Comparison of ENCODE assay signal across 23 cellular contexts in genomic region chrX:139542652-139543051, GRCh38. TPM values are rescaled to one million over a fixed set of nuclear protein-coding genes. Genes with fewer than 3 reads are reported as not detected.
A peak's percentile ranks its signal among the peaks of the same experiment; 100 is the strongest.
DNase-seq lines count a peak whose midpoint lies in the region; ATAC-seq, FAIRE-seq and TF ChIP-seq lines count a peak whose summit lies in the region.
"Had no signal": no experiment of that assay in that cellular context is flagged by ENCODE, and none has a peak within 500 bp of the region (broad histone marks: within the 10 kb centered on the region; RNA-seq: fewer than 3 reads in every experiment).

No MANE protein-coding gene starts in this region.

- DNase-seq in GM18507 (ENCODE audit: extremely low spot score, insufficient read length, low read depth) (no peak), left lobe of liver (ENCODE audit: low spot score) (peak; percentile 49), GM03348 (ENCODE audit: low spot score) (no peak)
- no peak for DNase-seq in activated naive CD4-positive, alpha-beta T cell treated with Interleukin-2 at 50 U/mL for 16 hours
- no peak for DNase-seq in stimulated activated CD4-positive, alpha-beta T cell treated with anti-CD3 and anti-CD28 coated beads, Interleukin-12 subunit alpha, Interleukin-12 subunit beta, amount 100 ng/mL, for 4 hours
- DNase-seq: AML-193; Caco-2; Calu3; CD4-positive, alpha-beta T cell; CD8-positive, alpha-beta T cell; DMS79 treated with DMSO at 0.1 percent for 48 hours; GF-D8 had no signal

- H3K27ac ChIP-seq in 22Rv1 = peak overlapping the region; percentile 78; the same call in 1 of the 2 replicates
- H3K27ac ChIP-seq: A549; BLaER1 treated with 17β-estradiol and CSF1 and Interleukin-3, amounts not matched to agents 10 nM and 100 nM; C4-2B had no signal

- peak; percentile 62 for ATAC-seq in left lobe of liver
- ATAC-seq: A549; CD8-positive, alpha-beta T cell; GM12878 had no signal

- TF ChIP-seq CTCF in 22Rv1 (IDR thresholded peaks at IDR 0.05) = no peak

- peak; percentile 21 for FAIRE-seq in GM18507 (lab: Jason Lieb, UNC)
- FAIRE-seq: A549, D721Med, G401.6, GM12878, GM12892, GM19239 had no signal

RNA-seq across cellular contexts. Expression of gene F9, which starts 12.1 kb away (rescaled TPM):
- total RNA-seq in left lobe of liver = 380 TPM
- total RNA-seq: A172; B cell; Caco-2; Calu3; CD4-positive, alpha-beta T cell; CD8-positive, alpha-beta T cell had no signal
